Comparison of ENCODE assay signal across 8 cellular contexts in the genomic region with DNA sequence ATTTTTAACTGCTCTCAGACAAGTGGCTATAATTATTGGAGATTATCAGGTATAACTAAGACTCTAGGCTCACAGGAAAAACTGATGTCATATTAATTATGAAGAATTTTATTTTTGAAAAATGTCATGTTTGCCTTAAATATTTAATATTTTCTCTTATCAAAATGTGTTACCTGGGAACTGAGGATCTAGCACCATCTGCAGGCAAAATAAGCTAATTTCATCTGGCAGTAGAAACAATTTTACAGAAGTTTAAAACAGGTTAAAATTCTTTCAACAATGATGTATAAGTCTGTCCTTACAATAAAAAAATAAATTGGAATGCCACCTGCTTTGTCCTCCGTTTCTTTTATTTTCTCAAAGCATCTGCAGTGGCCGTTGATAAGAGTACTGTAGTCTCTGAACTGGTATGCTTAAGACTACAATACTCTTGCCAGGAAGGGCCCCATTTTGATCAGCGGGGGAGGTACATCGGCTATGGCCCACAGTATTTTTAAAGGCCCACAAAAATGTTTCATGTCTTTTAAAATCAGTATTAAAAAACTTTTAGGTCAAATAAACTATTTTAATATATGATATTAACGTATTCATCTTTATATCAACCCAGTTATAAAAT.
A peak's percentile ranks its signal among the peaks of the same experiment; 100 is the strongest.
DNase-seq lines count a peak whose midpoint lies in the region; ATAC-seq and TF ChIP-seq lines count a peak whose summit lies in the region.

No MANE protein-coding gene starts in this region.

- intact Hi-C loops in breast epithelium (cut with DNase I; ENCODE audit: low total_unique reads) = no loop called here

- H3K4me1 ChIP-seq in breast epithelium = no peaks in the 10 kb centered on the region

- peak; percentile 48 for DNase-seq in NCI-H510A treated with DMSO at 0.1 percent for 48 hours (lab: John Stamatoyannopoulos, UW)
- no peak for DNase-seq in NCI-H510A (lab: John Stamatoyannopoulos, UW)
- peak; percentile 55 for DNase-seq in LoVo (ENCODE audit: low spot score)
- DNase-seq in breast epithelium (ENCODE audit: low spot score in 2 of 2) = no peak
- DNase-seq in medulla oblongata (ENCODE audit: extremely low spot score) = peak; percentile 24
- no peak for DNase-seq in activated T-cell treated with anti-CD3 and anti-CD28 coated beads, Interleukin-2, amount 50 U/mL, for 1 hour

- H3K36me3 ChIP-seq in breast epithelium = no peaks in the 10 kb centered on the region

- TF ChIP-seq POLR2A in breast epithelium (IDR thresholded peaks at IDR 0.05) = no peak

- H3K27me3 ChIP-seq in breast epithelium = no peaks in the 10 kb centered on the region

- no peaks in the 10 kb centered on the region for H3K9me3 ChIP-seq in breast epithelium

- H3K27ac ChIP-seq in breast epithelium = no peak overlapping the region

- ATAC-seq in esophagus mucosa (no peak), HG03097 (IDR thresholded peaks at IDR 0.05; ENCODE audit: low FRiP score, unreplicated experiment) (no peak)

- no peak overlapping the region for H3K4me3 ChIP-seq in breast epithelium

- TF ChIP-seq CTCF in breast epithelium (IDR thresholded peaks at IDR 0.05) = peak in 2 of 3 donors; percentile 34 to 42

Comparison
In these comparisons a context has a peak if more than half of its experiments do, and no peak if none do; other contexts are left out.
1. DNase-seq: peak in NCI-H510A treated with DMSO at 0.1 percent for 48 hours (single experiment), LoVo (single experiment) and medulla oblongata (single experiment); none in NCI-H510A (single experiment), breast epithelium (0 of 2) and activated T-cell treated with anti-CD3 and anti-CD28 coated beads, Interleukin-2, amount 50 U/mL, for 1 hour (single experiment).